ENCODE assay signal across 11 cellular contexts in the genomic region with DNA sequence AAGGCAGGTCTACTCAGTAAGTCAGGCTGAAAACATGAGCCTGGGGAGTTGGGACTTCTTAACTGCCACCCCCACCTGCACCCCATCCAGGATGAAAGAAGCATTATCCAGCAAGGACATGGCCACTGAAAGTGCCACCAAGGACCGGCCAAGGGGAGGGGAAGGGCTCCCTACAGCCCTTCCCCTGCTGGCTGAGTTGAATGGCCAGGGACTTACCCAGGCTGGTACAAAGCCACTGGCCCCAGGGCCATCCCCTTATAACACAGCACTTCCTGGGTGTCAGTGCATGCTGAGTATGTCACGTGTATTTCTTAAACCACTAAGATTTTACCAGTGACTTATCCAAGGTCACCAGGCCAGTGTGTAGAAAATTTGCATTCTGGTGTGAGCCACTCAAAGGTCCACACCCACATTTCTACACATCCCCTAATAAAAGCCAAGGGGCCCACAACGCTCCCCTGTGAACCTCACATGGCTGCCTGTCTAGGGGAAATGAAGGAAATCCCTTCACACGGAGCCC. TPM values are rescaled to one million over a fixed set of nuclear protein-coding genes. Genes with fewer than 3 reads are reported as not detected.
DNase-seq lines count a peak whose midpoint lies in the region; ATAC-seq, FAIRE-seq and TF ChIP-seq lines count a peak whose summit lies in the region.
"Had no signal": no experiment of that assay in that cellular context is flagged by ENCODE, and none has a peak within 500 bp of the region (broad histone marks: within the 10 kb centered on the region; RNA-seq: fewer than 3 reads in every experiment).

No MANE protein-coding gene starts in this region.

- TF ChIP-seq EP300 in GM12878 (IDR thresholded peaks at IDR 0.05; ENCODE audit: borderline replicate concordance in 1 of 2, control insufficient read depth in 1 of 2, low read depth in 2 of 2, low read length in 2 of 2), result peak in 1 of 2 experiments; percentile 27; a peak in 1 of 4 replicates

- intact Hi-C loops in GM12878 (cut with micrococcal nuclease; ENCODE audit: unreplicated experiment), result loop anchor here (1.0 kb wide), 1 partner anchor 22 kb away; no protein-coding TSS in a partner anchor
- intact Hi-C loops in colonic mucosa (cut with DNase I), result loop anchor here (5.0 to 10.0 kb wide), 2 partner anchors 895 to 987 kb away; no protein-coding TSS in a partner anchor
- intact Hi-C loops in CD14-positive monocyte (cut with micrococcal nuclease), result no loop called here

- in situ Hi-C loops in GM12878 (cut with MboI), result loop anchor here (5.0 to 10.0 kb wide), 2 partner anchors 887 to 985 kb away; no protein-coding TSS in a partner anchor
- in situ Hi-C loops in GM23248 (cut with MboI), result loop anchor here (10.0 kb wide), 2 partner anchors 577 to 877 kb away; no protein-coding TSS in a partner anchor

- peaks cover 3% of the 10 kb centered on the region; the same call in 1 of the 2 replicates for H3K79me2 ChIP-seq in GM12878 (ENCODE audit: control insufficient read depth, insufficient read depth, low read length)
- H3K79me2 ChIP-seq in GM23248 (ENCODE audit: insufficient read depth), result no peaks in the 10 kb centered on the region

- H3K9ac ChIP-seq in GM12878 (ENCODE audit: control insufficient read depth, insufficient read depth, low read length) (peak overlapping the region; percentile 81), colonic mucosa (ENCODE audit: low read depth in 2 of 2, low read length in 2 of 2) (no peak overlapping the region), GM23248 (no peak overlapping the region)

- H4K20me1 ChIP-seq in GM12878 (ENCODE audit: control insufficient read depth, insufficient read depth), result no peaks in the 10 kb centered on the region
- no peaks in the 10 kb centered on the region for H4K20me1 ChIP-seq in GM23248 (ENCODE audit: insufficient read depth)

- no peak overlapping the region for H3K27ac Mint-ChIP-seq in CD14-positive monocyte

- H3K4me2 ChIP-seq in GM12878 (ENCODE audit: control insufficient read depth, insufficient read depth), result peak overlapping the region; percentile 84
- no peak overlapping the region for H3K4me2 ChIP-seq in GM23248 (ENCODE audit: unreplicated experiment)

- RAD21 ChIA-PET in GM12878 (lab: Charles Lee; ENCODE audit: unreplicated experiment), result interaction anchor here (0.9 to 13.5 kb wide), 10 partner anchors 9 to 888 kb away, joined by 3 to 292 read pairs (median 8); a partner anchor contains a TSS

- DNase-seq in GM12878 (ENCODE audit: low read depth, low spot score), result peak; percentile 91
- DNase-seq in NCI-H2029 treated with DMSO at 0.1 percent for 48 hours (lab: John Stamatoyannopoulos, UW), result no peak
- DNase-seq in colonic mucosa, result no peak
- no peak for DNase-seq in CD14-positive monocyte (ENCODE audit: low spot score)
- DNase-seq in GM23248, result no peak
- DNase-seq: erythroblast, NCI-H2081 had no signal

- H3K27me3 ChIP-seq in GM12878 (replicated peaks in 1 of 2; ENCODE audit: control insufficient read depth in 2 of 2, insufficient read depth in 2 of 2, low read length in 1 of 2), result no peaks in the 10 kb centered on the region
- no peaks in the 10 kb centered on the region for H3K27me3 ChIP-seq in colonic mucosa
- H3K27me3 ChIP-seq in GM23248 (replicated peaks; ENCODE audit: insufficient read depth), result no peaks in the 10 kb centered on the region

- no peak for TF ChIP-seq RAD21 in GM12878 (IDR thresholded peaks at IDR 0.05; ENCODE audit: insufficient read depth, low read depth, low read length)

- no TSS peak for BruUV-seq in GM12878 (replicated peaks; lab: Mats Ljungman, UMichigan)

- no peaks in the 10 kb centered on the region for H3K36me3 Mint-ChIP-seq in CD14-positive monocyte

- 3% methylated on average over 4 of the region's 4 CpGs for WGBS in GM12878 (ENCODE audit: insufficient coverage, insufficient replicate concordance, low lambda C conversion rate, missing lambda C conversion rate)
- WGBS in GM23248 (ENCODE audit: low coverage in 1 of 2, low lambda C conversion rate in 2 of 2, missing lambda C conversion rate in 2 of 2), 2 experiments, result 96 to 100% methylated on average over 4 of the region's 4 CpGs

- peak; percentile 87 for TF ChIP-seq POLR2A in GM12878 (IDR thresholded peaks at IDR 0.05; ENCODE audit: low read depth, low read length)

- TF ChIP-seq CTCF in GM12875 (IDR thresholded peaks at IDR 0.05; ENCODE audit: borderline replicate concordance, insufficient read depth, low read depth, low read length) (no peak), GM12878 (IDR thresholded peaks at IDR 0.05 in 2 of 3, conservative IDR thresholded peaks at IDR 0.05 in 1 of 3; ENCODE audit: control insufficient read depth in 2 of 3, extremely low read depth in 1 of 3, insufficient read depth in 1 of 3, low read depth in 3 of 3, low read length in 3 of 3) (no peak), colonic mucosa (IDR thresholded peaks at IDR 0.05) (no peak), CD14-positive monocyte (IDR thresholded peaks at IDR 0.05) (no peak)

- POLR2A ChIA-PET in GM12878 (lab: Charles Lee), result interaction anchor here (0.6 to 10.0 kb wide), 7 partner anchors 8 to 878 kb away, joined by 3 to 115 read pairs (median 5); a partner anchor contains a TSS

- H2AFZ ChIP-seq in GM12878 (ENCODE audit: control insufficient read depth, low read depth, low read length), result peak overlapping the region; percentile 30
- no peak overlapping the region for H2AFZ ChIP-seq in GM23248

- H3K4me1 ChIP-seq in GM12878 (ENCODE audit: control insufficient read depth, insufficient read depth, low read length) (peaks cover 58% of the 10 kb centered on the region), colonic mucosa (no peaks in the 10 kb centered on the region), GM23248 (ENCODE audit: insufficient read depth) (no peaks in the 10 kb centered on the region)

- SMC1A ChIA-PET in GM12878 (lab: Charles Lee; ENCODE audit: uncharacterized antibody, unreplicated experiment), result interaction anchor here (0.8 to 15.9 kb wide), 14 partner anchors 11 to 888 kb away, joined by 3 to 314 read pairs (median 4); a partner anchor contains a TSS

- peak; percentile 86 for FAIRE-seq in GM12878 (lab: Jason Lieb, UNC)
- FAIRE-seq: G401.6 had no signal

- peak overlapping the region; percentile 91 for H3K27ac ChIP-seq in GM12878 (ENCODE audit: control insufficient read depth, insufficient read depth)
- H3K27ac ChIP-seq in colonic mucosa, result no peak overlapping the region
- no peak overlapping the region for H3K27ac ChIP-seq in GM23248

- H3K9me3 ChIP-seq in GM12878 (replicated peaks; ENCODE audit: control insufficient read depth, insufficient read depth, low read length) (no peaks in the 10 kb centered on the region), colonic mucosa (no peaks in the 10 kb centered on the region), GM23248 (ENCODE audit: low read depth) (no peaks in the 10 kb centered on the region)

- H3F3A ChIP-seq in GM23248 (ENCODE audit: insufficient read depth), result no peaks in the 10 kb centered on the region; the same call in 1 of the 2 replicates

- H3K4me3 ChIP-seq in GM12875 (ENCODE audit: low read depth, low read length) (peak overlapping the region; percentile 35), GM12878 (peak overlapping the region; percentile 63), colonic mucosa (no peak overlapping the region), GM23248 (no peak overlapping the region)

- ATAC-seq in GM19395 (IDR thresholded peaks at IDR 0.05; ENCODE audit: unreplicated experiment) (peak; percentile 77), HG03103 (IDR thresholded peaks at IDR 0.05; ENCODE audit: low read depth, unreplicated experiment) (peak; percentile 68), GM12878 (peak; percentile 83)

- H3K9me2 ChIP-seq in GM23248 (ENCODE audit: insufficient read depth), result no peaks in the 10 kb centered on the region

- H3K4me3 Mint-ChIP-seq in CD14-positive monocyte, result no peak overlapping the region

- H3K4me1 Mint-ChIP-seq in CD14-positive monocyte, result peaks cover 6% of the 10 kb centered on the region

- CTCF ChIA-PET in GM12878 (lab: Yijun Ruan, JAX), result interaction anchor here (0.6 to 22.6 kb wide), 14 partner anchors 7 to 984 kb away, joined by 3 to 310 read pairs (median 6); a partner anchor contains a TSS

- H3K27me3 Mint-ChIP-seq in CD14-positive monocyte (ENCODE audit: low read depth in 3 of 3), result peaks cover 0 to 4% (median 3%) of the 10 kb centered on the region in 3 donors

- no peaks in the 10 kb centered on the region for H3K9me3 Mint-ChIP-seq in CD14-positive monocyte

- H3K36me3 ChIP-seq in GM12878 (ENCODE audit: control insufficient read depth in 2 of 2, insufficient read depth in 2 of 2, low read length in 1 of 2) (no peaks in the 10 kb centered on the region), colonic mucosa (no peaks in the 10 kb centered on the region), GM23248 (ENCODE audit: low read depth) (no peaks in the 10 kb centered on the region)

RNA-seq across cellular contexts. Expression of a gene that starts 29.3 kb away (rescaled TPM):
- total RNA-seq in GM12878 (2013; cell fraction: nucleolus; rRNA removed), result 120 and 134 TPM in 2 replicates
- total RNA-seq in GM12878 (2014; rRNA removed) (27.9 and 31.3 TPM in 2 replicates), GM12878 (2014; rRNA removed; fragmentation: Illumina TruSeq; extraction: Trizol) (27.0 and 28.3 TPM in 2 replicates), GM12878 (2021) (166 and 184 TPM in 2 replicates), colonic mucosa (100 to 1,000 TPM in 1 of 2 donors, 10 to 100 TPM in 1; 97.0 to 123 TPM)
- polyA plus RNA-seq in GM12878 (2011; ENCODE audit: low read depth), result 21.7 TPM
- polyA plus RNA-seq in GM12878 (2011; rRNA removed) (47.4 and 53.5 TPM in 2 replicates), GM12878 (2014; fragmentation: Illumina TruSeq; extraction: Trizol) (69.3 and 78.7 TPM in 2 replicates), GM12878 (2014; fragmentation: Nextera tagmentation; extraction: Ambion mirVana) (10 to 100 TPM; 22.0 to 22.6 TPM), GM12878 (2014; rRNA removed) (96.1 and 121 TPM in 2 replicates), GM12878 (2016; fragmentation: Nextera tagmentation; extraction: Ambion mirVana) (100 to 1,000 TPM; 119 to 138 TPM), CD14-positive monocyte (100 to 1,000 TPM; 151 to 185 TPM), GM23248 (2016; fragmentation: Nextera tagmentation; extraction: Ambion mirVana) (599 and 620 TPM in 2 replicates)
- polyA plus RNA-seq in GM12878 (2011; cell fraction: cytosol; rRNA removed), result 143 and 162 TPM in 2 replicates
- 173 and 272 TPM in 2 replicates for polyA plus RNA-seq in GM12878 (2011; cell fraction: nucleus; rRNA removed)
- 67.3 and 98.4 TPM in 2 replicates for polyA plus RNA-seq in GM12878 (2012)
- 29.0 and 48.5 TPM in 2 replicates for polyA minus RNA-seq in GM12878 (2011; rRNA and poly(A)+ RNA removed)
- polyA minus RNA-seq in GM12878 (2011; cell fraction: cytosol; rRNA and poly(A)+ RNA removed), result 183 and 200 TPM in 2 replicates
- 63.3 and 109 TPM in 2 replicates for polyA minus RNA-seq in GM12878 (2011; cell fraction: nucleus; rRNA and poly(A)+ RNA removed)
- 88.0 and 92.9 TPM in 2 replicates for total RNA-seq in GM23248 (2014; rRNA removed; shearing (Covaris generic))

Comparison
In these comparisons a context has a peak if more than half of its experiments do, and no peak if none do; other contexts are left out.
1. H3K4me3 ChIP-seq: peak in GM12875 (single experiment) and GM12878 (single experiment); none in colonic mucosa (single experiment) and GM23248 (single experiment).
2. intact Hi-C loops: an anchor here in GM12878 (1.0 kb wide) and colonic mucosa (5.0 to 10.0 kb wide); none called in CD14-positive monocyte.
3. Peak in every context shown above with its lines, with median percentiles within 50 percentile points of each other: ATAC-seq.